In genomic region chr9:18479405-18479804, GRCh38 we compare ENCODE assay signal across 15 cellular contexts. TPM values are rescaled to one million over a fixed set of nuclear protein-coding genes. Genes with fewer than 3 reads are reported as not detected.
"Had no signal": no experiment of that assay in that cellular context is flagged by ENCODE, and none has a peak within 500 bp of the region (broad histone marks: within the 10 kb centered on the region; RNA-seq: fewer than 3 reads in every experiment).

No MANE protein-coding gene starts in this region.

- H3K4me3 Mint-ChIP-seq: activated CD4-positive, alpha-beta memory T cell treated with anti-CD3 and anti-CD28 coated beads for 36 hours; activated naive CD8-positive, alpha-beta T cell treated with anti-CD3 and anti-CD28 coated beads for 36 hours; T-helper 2 cell treated with Interferon-gamma antibody and Interleukin-4, amounts not matched to agents 5 μg/mL and 100 μg/mL, for 36 hours had no signal

- H3K4me3 ChIP-seq: cardiac muscle cell, colonic mucosa, transverse colon had no signal

- ATAC-seq: left ventricle myocardium superior had no signal

- H3K27ac Mint-ChIP-seq: activated CD4-positive, alpha-beta memory T cell treated with anti-CD3 and anti-CD28 coated beads for 36 hours; activated naive CD8-positive, alpha-beta T cell treated with anti-CD3 and anti-CD28 coated beads for 36 hours; T-helper 2 cell treated with Interferon-gamma antibody and Interleukin-4, amounts not matched to agents 5 μg/mL and 100 μg/mL, for 36 hours had no signal

- FAIRE-seq: kidney, small intestine had no signal

- H3K79me2 ChIP-seq: parathyroid adenoma had no signal

- H3K4me1 Mint-ChIP-seq: activated naive CD8-positive, alpha-beta T cell treated with anti-CD3 and anti-CD28 coated beads for 36 hours had no signal

- DNase-seq: activated CD4-positive, alpha-beta memory T cell treated with anti-CD3 and anti-CD28 coated beads for 36 hours; activated CD4-positive, alpha-beta T cell treated with anti-CD3 and anti-CD28 coated beads for 1 hour; activated gamma-delta T cell treated with Interleukin-2 at 50 U/mL for 16 hours; activated naive CD8-positive, alpha-beta T cell treated with anti-CD3 and anti-CD28 coated beads for 36 hours; activated T-cell treated with anti-CD3 and anti-CD28 coated beads, Interleukin-2, amount 50 U/mL, for 48 hours; colonic mucosa; effector CD4-positive, alpha-beta T cell; kidney; left ventricle myocardium superior; small intestine; SW 1271; transverse colon had no signal

- H3K9me3 Mint-ChIP-seq: activated CD4-positive, alpha-beta memory T cell treated with anti-CD3 and anti-CD28 coated beads for 36 hours; activated naive CD8-positive, alpha-beta T cell treated with anti-CD3 and anti-CD28 coated beads for 36 hours; T-helper 2 cell treated with Interferon-gamma antibody and Interleukin-4, amounts not matched to agents 5 μg/mL and 100 μg/mL, for 36 hours had no signal

- H3K4me1 ChIP-seq: colonic mucosa, parathyroid adenoma had no signal

- H3K9ac ChIP-seq: parathyroid adenoma had no signal

- H2AFZ ChIP-seq: parathyroid adenoma had no signal

- H3K27ac ChIP-seq: colonic mucosa, parathyroid adenoma had no signal

- H3K36me3 ChIP-seq: cardiac muscle cell, colonic mucosa, transverse colon had no signal

- H3K9me3 ChIP-seq: colonic mucosa, transverse colon had no signal

- H3K27me3 ChIP-seq: cardiac muscle cell, colonic mucosa, transverse colon had no signal

- H3K36me3 Mint-ChIP-seq: activated CD4-positive, alpha-beta memory T cell treated with anti-CD3 and anti-CD28 coated beads for 36 hours; activated naive CD8-positive, alpha-beta T cell treated with anti-CD3 and anti-CD28 coated beads for 36 hours had no signal

RNA-seq across cellular contexts. Expression of gene ADAMTSL1, which starts 5.5 kb away (rescaled TPM):
- total RNA-seq: activated CD4-positive, alpha-beta memory T cell treated with anti-CD3 and anti-CD28 coated beads for 36 hours; activated naive CD8-positive, alpha-beta T cell treated with anti-CD3 and anti-CD28 coated beads for 36 hours had no signal
